30 cellular contexts compared by ENCODE assay signal in the genomic region with DNA sequence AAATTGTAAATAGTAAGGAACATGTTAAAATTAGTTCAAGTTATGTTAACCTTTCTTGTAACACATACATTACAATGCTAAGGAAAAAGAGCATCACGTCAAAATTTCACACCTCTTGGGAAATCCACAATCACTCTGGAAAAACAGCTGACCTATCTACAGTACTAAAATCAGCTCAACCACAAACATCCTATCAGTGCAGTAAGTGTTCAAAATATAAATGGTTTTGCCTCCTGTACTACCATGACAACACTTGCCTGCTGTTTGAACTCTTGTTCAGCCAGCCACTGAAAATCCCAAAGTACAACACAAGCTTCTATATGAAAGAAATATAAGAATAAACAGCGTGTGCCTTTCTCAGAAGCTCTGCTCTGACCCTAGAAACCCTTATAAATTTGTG.
"Had no signal": no experiment of that assay in that cellular context is flagged by ENCODE, and none has a peak within 500 bp of the region (broad histone marks: within the 10 kb centered on the region; RNA-seq: fewer than 3 reads in every experiment).

No MANE protein-coding gene starts in this region.

- H3K9me3 Mint-ChIP-seq: activated B cell treated with CpG ODN at 0.5 μM for 24 hours; activated CD4-positive, alpha-beta memory T cell treated with anti-CD3 and anti-CD28 coated beads for 36 hours; activated CD4-positive, alpha-beta T cell treated with anti-CD3 and anti-CD28 coated beads, Interleukin-2, amount 10 ng/mL, durations not matched to agents 24 days and 14 days; activated naive CD4-positive, alpha-beta T cell treated with anti-CD3 and anti-CD28 coated beads, Interleukin-2, amount 10 ng/mL, durations not matched to agents 7 days and 5 days; brain; central memory CD8-positive, alpha-beta T cell; T-helper 2 cell treated with Interferon-gamma antibody and Interleukin-4, amounts not matched to agents 5 μg/mL and 100 μg/mL, for 36 hours had no signal

- H3K27ac ChIP-seq: adrenal gland, ascending aorta, breast epithelium, cardiac muscle cell, epithelial cell of prostate, esophagus squamous epithelium, gastroesophageal sphincter, WERI-Rb-1 had no signal

- ATAC-seq: activated CD4-positive, alpha-beta T cell treated with anti-CD3 and anti-CD28 coated beads for 36 hours; activated CD8-positive, alpha-beta memory T cell treated with anti-CD3 and anti-CD28 coated beads, Interleukin-2, amount 10 ng/mL, durations not matched to agents 7 days and 5 days; activated CD8-positive, alpha-beta T cell treated with anti-CD3 and anti-CD28 coated beads, Interleukin-2, amount 10 ng/mL, durations not matched to agents 7 days and 5 days; activated naive CD4-positive, alpha-beta T cell treated with anti-CD3 and anti-CD28 coated beads, Interleukin-2, amount 50 U/mL, for 72 hours; gastroesophageal sphincter; T-helper 17 cell had no signal

- H3K4me3 Mint-ChIP-seq: activated B cell treated with CpG ODN at 0.5 μM for 24 hours; activated CD4-positive, alpha-beta memory T cell treated with anti-CD3 and anti-CD28 coated beads for 36 hours; activated CD4-positive, alpha-beta T cell treated with anti-CD3 and anti-CD28 coated beads for 36 hours; activated CD4-positive, alpha-beta T cell treated with anti-CD3 and anti-CD28 coated beads, Interleukin-2, amount 10 ng/mL, durations not matched to agents 24 days and 14 days; activated CD8-positive, alpha-beta memory T cell treated with anti-CD3 and anti-CD28 coated beads, Interleukin-2, amount 10 ng/mL, durations not matched to agents 7 days and 5 days; activated CD8-positive, alpha-beta T cell treated with anti-CD3 and anti-CD28 coated beads, Interleukin-2, amount 10 ng/mL, durations not matched to agents 7 days and 5 days; activated naive CD4-positive, alpha-beta T cell treated with anti-CD3 and anti-CD28 coated beads, Interleukin-2, amount 10 ng/mL, durations not matched to agents 7 days and 5 days; brain; central memory CD8-positive, alpha-beta T cell; T-helper 17 cell; T-helper 2 cell treated with Interferon-gamma antibody and Interleukin-4, amounts not matched to agents 5 μg/mL and 100 μg/mL, for 36 hours had no signal

- H3K9me3 ChIP-seq: adrenal gland, ascending aorta, breast epithelium, esophagus squamous epithelium, gastroesophageal sphincter had no signal

- H3K4me1 Mint-ChIP-seq: activated B cell treated with CpG ODN at 0.5 μM for 24 hours; activated CD8-positive, alpha-beta memory T cell treated with anti-CD3 and anti-CD28 coated beads, Interleukin-2, amount 10 ng/mL, durations not matched to agents 7 days and 5 days; activated naive CD4-positive, alpha-beta T cell treated with anti-CD3 and anti-CD28 coated beads, Interleukin-2, amount 10 ng/mL, durations not matched to agents 7 days and 5 days; central memory CD8-positive, alpha-beta T cell; T-helper 17 cell had no signal

- H3K4me1 ChIP-seq: ascending aorta, breast epithelium, esophagus squamous epithelium, gastroesophageal sphincter had no signal

- H3K36me3 ChIP-seq: breast epithelium, cardiac muscle cell had no signal

- H3K27me3 ChIP-seq: adrenal gland, ascending aorta, breast epithelium, cardiac muscle cell, esophagus squamous epithelium, gastroesophageal sphincter had no signal

- H3K4me3 ChIP-seq: adrenal gland, ascending aorta, breast epithelium, cardiac muscle cell, esophagus squamous epithelium, gastroesophageal sphincter had no signal

- DNase-seq: activated B cell treated with CpG ODN at 0.5 μM for 24 hours; activated CD4-positive, alpha-beta memory T cell treated with anti-CD3 and anti-CD28 coated beads for 36 hours; activated CD4-positive, alpha-beta T cell treated with anti-CD3 and anti-CD28 coated beads for 36 hours; activated CD4-positive, alpha-beta T cell treated with anti-CD3 and anti-CD28 coated beads, Interleukin-2, amount 10 ng/mL, durations not matched to agents 24 days and 14 days; activated CD4-positive, CD25-positive, alpha-beta regulatory T cell treated with anti-CD3 and anti-CD28 coated beads, Interleukin-2, amount 50 U/mL, for 72 hours; activated CD8-positive, alpha-beta memory T cell treated with anti-CD3 and anti-CD28 coated beads, Interleukin-2, amount 10 ng/mL, durations not matched to agents 7 days and 5 days; activated CD8-positive, alpha-beta memory T cell treated with anti-CD3 and anti-CD28 coated beads, Interleukin-2, amount 50 U/mL, for 4 hours; activated CD8-positive, alpha-beta T cell treated with anti-CD3 and anti-CD28 coated beads, Interleukin-2, amount 10 ng/mL, durations not matched to agents 7 days and 5 days; activated gamma-delta T cell; activated naive CD4-positive, alpha-beta T cell; activated naive CD4-positive, alpha-beta T cell treated with anti-CD3 and anti-CD28 coated beads, Interleukin-2, amount 10 ng/mL, durations not matched to agents 7 days and 5 days; activated T-cell treated with anti-CD3 and anti-CD28 coated beads, Interleukin-2, amount 50 U/mL, for 1 hour; activated T-cell treated with anti-CD3 and anti-CD28 coated beads, Interleukin-2, amount 50 U/mL, for 48 hours; adrenal gland; effector CD8-positive, alpha-beta T cell; esophagus squamous epithelium; foreskin melanocyte; T-helper 1 cell; T-helper 17 cell; T1000; WERI-Rb-1 had no signal

- H3K27ac Mint-ChIP-seq: activated B cell treated with CpG ODN at 0.5 μM for 24 hours; activated CD4-positive, alpha-beta memory T cell treated with anti-CD3 and anti-CD28 coated beads for 36 hours; activated CD4-positive, alpha-beta T cell treated with anti-CD3 and anti-CD28 coated beads for 36 hours; activated CD4-positive, alpha-beta T cell treated with anti-CD3 and anti-CD28 coated beads, Interleukin-2, amount 10 ng/mL, durations not matched to agents 24 days and 14 days; activated CD8-positive, alpha-beta memory T cell treated with anti-CD3 and anti-CD28 coated beads, Interleukin-2, amount 10 ng/mL, durations not matched to agents 7 days and 5 days; activated naive CD4-positive, alpha-beta T cell treated with anti-CD3 and anti-CD28 coated beads, Interleukin-2, amount 10 ng/mL, durations not matched to agents 7 days and 5 days; activated naive CD4-positive, alpha-beta T cell treated with anti-CD3 and anti-CD28 coated beads, Interleukin-2, amount 50 U/mL, for 72 hours; T-helper 17 cell; T-helper 2 cell treated with Interferon-gamma antibody and Interleukin-4, amounts not matched to agents 5 μg/mL and 100 μg/mL, for 36 hours had no signal

- H3K27me3 Mint-ChIP-seq: activated B cell treated with CpG ODN at 0.5 μM for 24 hours; activated CD4-positive, alpha-beta memory T cell treated with anti-CD3 and anti-CD28 coated beads for 36 hours; activated CD4-positive, alpha-beta T cell treated with anti-CD3 and anti-CD28 coated beads for 36 hours; activated CD4-positive, alpha-beta T cell treated with anti-CD3 and anti-CD28 coated beads, Interleukin-2, amount 10 ng/mL, durations not matched to agents 24 days and 14 days; activated CD8-positive, alpha-beta memory T cell treated with anti-CD3 and anti-CD28 coated beads, Interleukin-2, amount 10 ng/mL, durations not matched to agents 7 days and 5 days; activated naive CD4-positive, alpha-beta T cell treated with anti-CD3 and anti-CD28 coated beads, Interleukin-2, amount 10 ng/mL, durations not matched to agents 7 days and 5 days; brain; central memory CD8-positive, alpha-beta T cell; T-helper 17 cell had no signal
